Comparison of ENCODE assay signal across 3 cellular contexts in genomic region chr17:21343061-21343949, GRCh38. TPM values are rescaled to one million over a fixed set of nuclear protein-coding genes. Genes with fewer than 3 reads are reported as not detected.
"Had no signal": no experiment of that assay in that cellular context is flagged by ENCODE, and none has a peak within 500 bp of the region (broad histone marks: within the 10 kb centered on the region; RNA-seq: fewer than 3 reads in every experiment).

No MANE protein-coding gene starts in this region.

RNA-seq across cellular contexts. Expression of gene KCNJ12, which starts 32.9 kb away (rescaled TPM):
- total RNA-seq: activated CD8-positive, alpha-beta T cell treated with anti-CD3 and anti-CD28 coated beads, Interleukin-2, amount 10 ng/mL, durations not matched to agents 7 days and 5 days; activated naive CD8-positive, alpha-beta T cell treated with anti-CD3 and anti-CD28 coated beads for 36 hours; SJSA1 had no signal
